ENCODE assay signal across 8 cellular contexts in genomic region chr1:31815752-31816484, GRCh38. TPM values are rescaled to one million over a fixed set of nuclear protein-coding genes. Genes with fewer than 3 reads are reported as not detected.
DNase-seq lines count a peak whose midpoint lies in the region; ATAC-seq and TF ChIP-seq lines count a peak whose summit lies in the region.

TSS of gene SPOCD1 (minus strand) at chr1:31816022. CDS start at chr1:31815333, 689 bp downstream.

- H3K9me2 ChIP-seq in hepatocyte (replicated peaks; ENCODE audit: insufficient read depth), result no peaks in the 10 kb centered on the region

- no peaks in the 10 kb centered on the region for H3K9me3 Mint-ChIP-seq in T-helper 2 cell treated with Interferon-gamma antibody and Interleukin-4, amounts not matched to agents 5 μg/mL and 100 μg/mL, for 36 hours

- no peaks in the 10 kb centered on the region for H3K27me3 Mint-ChIP-seq in T-helper 2 cell treated with Interferon-gamma antibody and Interleukin-4, amounts not matched to agents 5 μg/mL and 100 μg/mL, for 36 hours (ENCODE audit: low read depth)

- H3K4me1 Mint-ChIP-seq in T-helper 2 cell treated with Interferon-gamma antibody and Interleukin-4, amounts not matched to agents 5 μg/mL and 100 μg/mL, for 36 hours (ENCODE audit: low read depth), result peaks cover 5% of the 10 kb centered on the region

- H3K27me3 ChIP-seq in hepatocyte (no peaks in the 10 kb centered on the region), smooth muscle cell (ENCODE audit: low read depth) (no peaks in the 10 kb centered on the region)

- TF ChIP-seq CTCF in LNCaP clone FGC (IDR thresholded peaks at IDR 0.05; ENCODE audit: control insufficient read depth, extremely low read depth, insufficient read depth), result peak; percentile 75
- TF ChIP-seq CTCF in hepatocyte (IDR thresholded peaks at IDR 0.05; ENCODE audit: poor library complexity), result peak; percentile 82
- TF ChIP-seq CTCF in smooth muscle cell (IDR thresholded peaks at IDR 0.05; ENCODE audit: borderline replicate concordance, insufficient read depth, poor library complexity, severe bottlenecking), result peak; percentile 95

- H3K9me3 ChIP-seq in hepatocyte (ENCODE audit: low read depth), result no peaks in the 10 kb centered on the region
- no peaks in the 10 kb centered on the region for H3K9me3 ChIP-seq in smooth muscle cell (replicated peaks; ENCODE audit: low read depth)

- DNase-seq in Daoy (ENCODE audit: low read depth) (peak; percentile 84), LNCaP clone FGC (ENCODE audit: low read depth) (peak; percentile 28), amniotic stem cell (lab: John Stamatoyannopoulos, UW) (peak; percentile 48), hepatocyte (ENCODE audit: low spot score) (peak; percentile 95), smooth muscle cell (lab: John Stamatoyannopoulos, UW; ENCODE audit: unreplicated experiment) (peak; percentile 50)
- peak; percentile 78 for DNase-seq in T-helper 2 cell treated with Interferon-gamma antibody and Interleukin-4, amounts not matched to agents 5 μg/mL and 100 μg/mL, for 36 hours (ENCODE audit: low spot score)

- H2AFZ ChIP-seq in hepatocyte (peak within 1 kb of the TSS; percentile 26), smooth muscle cell (ENCODE audit: low read depth) (peak within 1 kb of the TSS; percentile 94)

- H3K4me3 ChIP-seq in LNCaP clone FGC (ENCODE audit: low read depth, low read length) (no peak within 1 kb of the TSS), hepatocyte (no peak within 1 kb of the TSS), smooth muscle cell (peak within 1 kb of the TSS; percentile 42)

- no peak within 1 kb of the TSS for H3K27ac ChIP-seq in hepatocyte
- no peak within 1 kb of the TSS for H3K27ac ChIP-seq in smooth muscle cell (ENCODE audit: low read depth)

- H3K36me3 ChIP-seq in hepatocyte (replicated peaks; ENCODE audit: insufficient read depth, low read depth) (no peaks in the 10 kb centered on the region), smooth muscle cell (ENCODE audit: low read depth) (no peaks in the 10 kb centered on the region)

- H4K20me1 ChIP-seq in hepatocyte (ENCODE audit: insufficient read depth, poor library complexity, severe bottlenecking) (no peaks in the 10 kb centered on the region), smooth muscle cell (ENCODE audit: low read depth) (no peaks in the 10 kb centered on the region)

- H3K9ac ChIP-seq in smooth muscle cell (ENCODE audit: low read depth), result peak within 1 kb of the TSS; percentile 39

- 31% methylated on average over 22 of the region's 23 CpGs for WGBS in hepatocyte (ENCODE audit: low lambda C conversion rate, missing lambda C conversion rate)
- WGBS in smooth muscle cell (ENCODE audit: low lambda C conversion rate), result 25% methylated on average over 23 of the region's 23 CpGs

- H3F3A ChIP-seq in smooth muscle cell (ENCODE audit: low read depth), result peaks cover 4% of the 10 kb centered on the region

- H3K79me2 ChIP-seq in hepatocyte (no peaks in the 10 kb centered on the region), smooth muscle cell (ENCODE audit: low read depth) (no peaks in the 10 kb centered on the region)

- no peak within 1 kb of the TSS for H3K4me3 Mint-ChIP-seq in T-helper 2 cell treated with Interferon-gamma antibody and Interleukin-4, amounts not matched to agents 5 μg/mL and 100 μg/mL, for 36 hours

- no peaks in the 10 kb centered on the region for H3K4me1 ChIP-seq in hepatocyte (ENCODE audit: insufficient read depth)
- H3K4me1 ChIP-seq in smooth muscle cell (ENCODE audit: low read depth), result no peaks in the 10 kb centered on the region

- H3K27ac Mint-ChIP-seq in T-helper 2 cell treated with Interferon-gamma antibody and Interleukin-4, amounts not matched to agents 5 μg/mL and 100 μg/mL, for 36 hours, result no peak within 1 kb of the TSS

- ATAC-seq in GM18870 (IDR thresholded peaks at IDR 0.05; ENCODE audit: unreplicated experiment), result no peak
- ATAC-seq in HG03196 (IDR thresholded peaks at IDR 0.05; ENCODE audit: unreplicated experiment), result no peak

- no peaks in the 10 kb centered on the region for H3K36me3 Mint-ChIP-seq in T-helper 2 cell treated with Interferon-gamma antibody and Interleukin-4, amounts not matched to agents 5 μg/mL and 100 μg/mL, for 36 hours (ENCODE audit: low read depth)

- H3K4me2 ChIP-seq in hepatocyte (peak within 1 kb of the TSS; percentile 53), smooth muscle cell (peak within 1 kb of the TSS; percentile 84)

RNA-seq across cellular contexts. Expression of gene SPOCD1, which starts in this region (rescaled TPM):
- 86.6 and 92.7 TPM in 2 replicates for total RNA-seq in Daoy (2014; rRNA removed; shearing (Covaris generic))
- 1.4 and 2.3 TPM in 2 replicates for total RNA-seq in hepatocyte
- 2.8 and 2.9 TPM in 2 replicates for polyA plus RNA-seq in hepatocyte
- 39.5 and 43.8 TPM in 2 replicates for total RNA-seq in smooth muscle cell
- polyA plus RNA-seq in smooth muscle cell, result 45.3 and 46.1 TPM in 2 replicates

Comparison
In these comparisons a context has a peak if more than half of its experiments do, and no peak if none do; other contexts are left out.
1. RNA of gene SPOCD1 (total RNA-seq): 86.6 to 92.7 TPM in Daoy and 39.5 to 43.8 TPM in smooth muscle cell; 1.4 to 2.3 TPM in hepatocyte; every median in the first group is over 10 times any median in the second.
2. RNA of gene SPOCD1 (polyA plus RNA-seq): 45.3 to 46.1 TPM in smooth muscle cell; 2.8 to 2.9 TPM in hepatocyte; every median in the first group is over 10 times any median in the second.
3. DNase-seq: peak in every context shown above with its lines; median percentile 95 in hepatocyte; 84 in Daoy; 78 in T-helper 2 cell treated with Interferon-gamma antibody and Interleukin-4, amounts not matched to agents 5 μg/mL and 100 μg/mL, for 36 hours; 50 in smooth muscle cell; 48 in amniotic stem cell; 28 in LNCaP clone FGC.
4. Peak in every context shown above with its lines, with median percentiles within 50 percentile points of each other: CTCF ChIP-seq.